ENCODE assay signal across 24 cellular contexts in genomic region chr1:205832326-205832751, GRCh38. TPM values are rescaled to one million over a fixed set of nuclear protein-coding genes. Genes with fewer than 3 reads are reported as not detected.
A peak's percentile ranks its signal among the peaks of the same experiment; 100 is the strongest.
DNase-seq lines count a peak whose midpoint lies in the region; FAIRE-seq and TF ChIP-seq lines count a peak whose summit lies in the region.
"Had no signal": no experiment of that assay in that cellular context is flagged by ENCODE, and none has a peak within 500 bp of the region (broad histone marks: within the 10 kb centered on the region; RNA-seq: fewer than 3 reads in every experiment).

No MANE protein-coding gene starts in this region.

- H3K4me1 ChIP-seq in BLaER1 (peaks cover 26% of the 10 kb centered on the region), endothelial cell of umbilical vein (ENCODE audit: control insufficient read depth, extremely low read depth, insufficient read depth, low read length) (no peaks in the 10 kb centered on the region)
- H3K4me1 ChIP-seq: suprapubic skin had no signal

- TF ChIP-seq POLR2A in endothelial cell of umbilical vein (IDR thresholded peaks at IDR 0.05; ENCODE audit: low read depth, low read length) = no peak

- peak; percentile 18 for FAIRE-seq in endothelial cell of umbilical vein (lab: Jason Lieb, UNC)
- FAIRE-seq: astrocyte had no signal

- CTCF ChIA-PET in endothelial cell of umbilical vein (lab: Charles Lee) = interaction anchor here (1.1 to 1.8 kb wide), 2 partner anchors 67 to 145 kb away, joined by 3 to 5 read pairs; no protein-coding TSS in a partner anchor

- peak overlapping the region; percentile 27 for H2AFZ ChIP-seq in endothelial cell of umbilical vein (ENCODE audit: low read depth, low read length)

- dilution Hi-C loops in endothelial cell of umbilical vein (cut with MboI; ENCODE audit: extremely low pct_ligation_motif_present, low sequenced_read_pairs) = no loop called here

- H3K27me3 ChIP-seq in BLaER1 (no peaks in the 10 kb centered on the region), endothelial cell of umbilical vein (ENCODE audit: control insufficient read depth in 2 of 2, insufficient read depth in 2 of 2, low read length in 2 of 2) (peaks cover 2 to 5% of the 10 kb centered on the region in 2 experiments)

- H4K20me1 ChIP-seq in BLaER1 = no peaks in the 10 kb centered on the region
- H4K20me1 ChIP-seq in endothelial cell of umbilical vein (replicated peaks; ENCODE audit: control insufficient read depth, extremely low read depth, insufficient read depth, low read length) = no peaks in the 10 kb centered on the region

- H3K4me2 ChIP-seq in BLaER1 = peak overlapping the region; percentile 68
- no peak overlapping the region for H3K4me2 ChIP-seq in endothelial cell of umbilical vein (ENCODE audit: insufficient read depth, low read length)
- H3K4me2 ChIP-seq: KMS-11 had no signal

- H3K9ac ChIP-seq in BLaER1 (no peak overlapping the region; the same call in 1 of the 2 replicates), endothelial cell of umbilical vein (replicated peaks; ENCODE audit: extremely low read depth, insufficient read depth, low read length) (no peak overlapping the region)
- H3K9ac ChIP-seq: KMS-11 had no signal

- BruUV-seq in endothelial cell of umbilical vein (replicated peaks; lab: Mats Ljungman, UMichigan) = no TSS peak

- H3K4me3 ChIP-seq in BLaER1 (no peak overlapping the region), endothelial cell of umbilical vein (replicated peaks in 1 of 3; ENCODE audit: insufficient read depth in 1 of 3, low read depth in 1 of 3, low read length in 3 of 3) (no peak overlapping the region)
- H3K4me3 ChIP-seq: lung, suprapubic skin had no signal

- H3K9me3 ChIP-seq in BLaER1 (no peaks in the 10 kb centered on the region), endothelial cell of umbilical vein (replicated peaks; ENCODE audit: control insufficient read depth, insufficient read depth, low read length) (no peaks in the 10 kb centered on the region)
- H3K9me3 ChIP-seq: suprapubic skin had no signal

- H3K79me2 ChIP-seq in endothelial cell of umbilical vein (ENCODE audit: control insufficient read depth, insufficient read depth, low read length) = no peaks in the 10 kb centered on the region

- POLR2A ChIA-PET in endothelial cell of umbilical vein (lab: Charles Lee) = no interaction called here

- DNase-seq in NCI-H69 (lab: John Stamatoyannopoulos, UW) (peak; percentile 81), endothelial cell of umbilical vein (ENCODE audit: low read depth, low spot score) (no peak), pons (ENCODE audit: low spot score) (peak; percentile 49), germinal center (ENCODE audit: low spot score) (no peak), hypothalamus (lab: John Stamatoyannopoulos, UW) (no peak), SIG-M5 (lab: John Stamatoyannopoulos, UW) (no peak)
- DNase-seq: activated CD4-positive, alpha-beta T cell treated with anti-CD3 and anti-CD28 coated beads for 4 hours; activated CD8-positive, alpha-beta memory T cell treated with anti-CD3 and anti-CD28 coated beads, Interleukin-2, amount 10 ng/mL, durations not matched to agents 7 days and 5 days; effector memory CD8-positive, alpha-beta T cell; H7; NCI-H1092; NCI-H2081; NCI-H446 treated with DMSO at 0.1 percent for 48 hours; nucleus accumbens; stimulated activated CD4-positive, alpha-beta T cell treated with anti-CD3 and anti-CD28 coated beads, Interleukin-15, amount 100 ng/mL, for 24 hours had no signal

- no peaks in the 10 kb centered on the region for H3K9me1 ChIP-seq in endothelial cell of umbilical vein (replicated peaks; ENCODE audit: control insufficient read depth, extremely low read depth, insufficient read depth, low read length)

- peak overlapping the region; percentile 60 for H3K27ac ChIP-seq in BLaER1
- no peak overlapping the region for H3K27ac ChIP-seq in endothelial cell of umbilical vein (ENCODE audit: insufficient read depth, low read depth, low read length)
- H3K27ac ChIP-seq: KMS-11, suprapubic skin had no signal

- TF ChIP-seq CTCF in endothelial cell of umbilical vein (IDR thresholded peaks at IDR 0.05; ENCODE audit: extremely low read depth in 1 of 2, insufficient read depth in 1 of 2, low read depth in 1 of 2, low read length in 2 of 2) = no peak

- intact Hi-C loops in endothelial cell of umbilical vein (cut with micrococcal nuclease) = loop anchor here (2.0 kb wide), 1 partner anchor 20 kb away; the partner anchor contains the start of gene SLC41A1

- H3K36me3 ChIP-seq in BLaER1 (peaks cover 1% of the 10 kb centered on the region; the same call in 1 of the 2 replicates), endothelial cell of umbilical vein (ENCODE audit: control insufficient read depth in 2 of 2, extremely low read depth in 1 of 2, insufficient read depth in 2 of 2, low read length in 2 of 2) (no peaks in the 10 kb centered on the region)
- H3K36me3 ChIP-seq: suprapubic skin had no signal

TF ChIP-seq in endothelial cell of umbilical vein, 7 proteins besides CTCF, POLR2A, EP300 and RAD21:
- TF ChIP-seq POLR2AphosphoS5 (IDR thresholded peaks at IDR 0.05; ENCODE audit: insufficient read depth, low read depth, low read length) (no peak), JUN (IDR thresholded peaks at IDR 0.05; ENCODE audit: borderline replicate concordance, insufficient read depth, insufficient read length, low read depth) (no peak), MYC (IDR thresholded peaks at IDR 0.05; ENCODE audit: low read depth, low read length) (no peak), FOS (IDR thresholded peaks at IDR 0.05; ENCODE audit: borderline replicate concordance, insufficient read depth, low read length) (no peak), GATA2 (IDR thresholded peaks at IDR 0.05; ENCODE audit: insufficient read depth, insufficient read length, low read depth, low read length) (no peak), EZH2 (IDR thresholded peaks at IDR 0.05; ENCODE audit: borderline replicate concordance, low read depth, low read length, severe bottlenecking) (no peak)
- TF ChIP-seq, protein P1, sequence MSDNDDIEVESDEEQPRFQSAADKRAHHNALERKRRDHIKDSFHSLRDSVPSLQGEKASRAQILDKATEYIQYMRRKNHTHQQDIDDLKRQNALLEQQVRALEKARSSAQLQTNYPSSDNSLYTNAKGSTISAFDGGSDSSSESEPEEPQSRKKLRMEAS (IDR thresholded peaks at IDR 0.05; ENCODE audit: insufficient read depth, insufficient read length) = no peak

RNA-seq across cellular contexts. Expression of gene PM20D1, which starts 17.6 kb away (rescaled TPM):
- not detected in 2 replicates for total RNA-seq in endothelial cell of umbilical vein
- 0.03 and 0.11 TPM in 2 replicates for polyA plus RNA-seq in endothelial cell of umbilical vein
- polyA plus RNA-seq in endothelial cell of umbilical vein (2011; cell fraction: cytosol; rRNA removed) = not detected in 2 replicates
- polyA plus RNA-seq in endothelial cell of umbilical vein (2011; cell fraction: nucleus; rRNA removed) = 0.07 and 0.21 TPM in 2 replicates
- 0.10 TPM in 1 of 2 replicates, not detected in the other for polyA plus RNA-seq in endothelial cell of umbilical vein (2012)
- polyA minus RNA-seq in endothelial cell of umbilical vein = not detected in 2 replicates
- polyA minus RNA-seq in endothelial cell of umbilical vein (2011; cell fraction: cytosol; rRNA and poly(A)+ RNA removed) = not detected
- not detected in 2 replicates for polyA minus RNA-seq in endothelial cell of umbilical vein (2011; cell fraction: nucleus; rRNA and poly(A)+ RNA removed)
- total RNA-seq: astrocyte, glomerular endothelial cell, H7, HT-29, myocyte had no signal
- polyA plus RNA-seq: AG04450 had no signal

RNA-seq across cellular contexts. Expression of gene SLC41A1, which starts 19.3 kb away (rescaled TPM):
- total RNA-seq in endothelial cell of umbilical vein = 21.7 and 23.6 TPM in 2 replicates
- 22.0 and 23.6 TPM in 2 replicates for polyA plus RNA-seq in endothelial cell of umbilical vein
- 15.6 and 16.1 TPM in 2 replicates for polyA plus RNA-seq in endothelial cell of umbilical vein (2011; cell fraction: cytosol; rRNA removed)
- polyA plus RNA-seq in endothelial cell of umbilical vein (2011; cell fraction: nucleus; rRNA removed) = 24.9 and 27.2 TPM in 2 replicates
- 18.2 and 22.8 TPM in 2 replicates for polyA plus RNA-seq in endothelial cell of umbilical vein (2012)
- 21.8 and 24.8 TPM in 2 replicates for polyA minus RNA-seq in endothelial cell of umbilical vein
- polyA minus RNA-seq in endothelial cell of umbilical vein (2011; cell fraction: cytosol; rRNA and poly(A)+ RNA removed) = 12.9 TPM
- 7.4 and 9.8 TPM in 2 replicates for polyA minus RNA-seq in endothelial cell of umbilical vein (2011; cell fraction: nucleus; rRNA and poly(A)+ RNA removed)

RNA-seq across cellular contexts. Expression of gene RAB29, which starts 57.1 kb away (rescaled TPM):
- 18.8 and 23.0 TPM in 2 replicates for total RNA-seq in endothelial cell of umbilical vein
- 16.8 and 18.1 TPM in 2 replicates for polyA plus RNA-seq in endothelial cell of umbilical vein
- polyA plus RNA-seq in endothelial cell of umbilical vein (2011; cell fraction: cytosol; rRNA removed) = 11.9 and 13.4 TPM in 2 replicates
- 12.9 and 13.9 TPM in 2 replicates for polyA plus RNA-seq in endothelial cell of umbilical vein (2011; cell fraction: nucleus; rRNA removed)
- polyA plus RNA-seq in endothelial cell of umbilical vein (2012) = 28.1 and 30.2 TPM in 2 replicates
- 20.7 and 22.3 TPM in 2 replicates for polyA minus RNA-seq in endothelial cell of umbilical vein
- polyA minus RNA-seq in endothelial cell of umbilical vein (2011; cell fraction: cytosol; rRNA and poly(A)+ RNA removed) = 9.7 TPM
- 7.0 and 7.1 TPM in 2 replicates for polyA minus RNA-seq in endothelial cell of umbilical vein (2011; cell fraction: nucleus; rRNA and poly(A)+ RNA removed)

Comparison
In these comparisons a context has a peak if more than half of its experiments do, and no peak if none do; other contexts are left out.
1. DNase-seq: peak in NCI-H69 (single experiment) and pons (single experiment); none in endothelial cell of umbilical vein (single experiment), germinal center (single experiment), hypothalamus (0 of 51) and SIG-M5 (single experiment).